In the genomic region with DNA sequence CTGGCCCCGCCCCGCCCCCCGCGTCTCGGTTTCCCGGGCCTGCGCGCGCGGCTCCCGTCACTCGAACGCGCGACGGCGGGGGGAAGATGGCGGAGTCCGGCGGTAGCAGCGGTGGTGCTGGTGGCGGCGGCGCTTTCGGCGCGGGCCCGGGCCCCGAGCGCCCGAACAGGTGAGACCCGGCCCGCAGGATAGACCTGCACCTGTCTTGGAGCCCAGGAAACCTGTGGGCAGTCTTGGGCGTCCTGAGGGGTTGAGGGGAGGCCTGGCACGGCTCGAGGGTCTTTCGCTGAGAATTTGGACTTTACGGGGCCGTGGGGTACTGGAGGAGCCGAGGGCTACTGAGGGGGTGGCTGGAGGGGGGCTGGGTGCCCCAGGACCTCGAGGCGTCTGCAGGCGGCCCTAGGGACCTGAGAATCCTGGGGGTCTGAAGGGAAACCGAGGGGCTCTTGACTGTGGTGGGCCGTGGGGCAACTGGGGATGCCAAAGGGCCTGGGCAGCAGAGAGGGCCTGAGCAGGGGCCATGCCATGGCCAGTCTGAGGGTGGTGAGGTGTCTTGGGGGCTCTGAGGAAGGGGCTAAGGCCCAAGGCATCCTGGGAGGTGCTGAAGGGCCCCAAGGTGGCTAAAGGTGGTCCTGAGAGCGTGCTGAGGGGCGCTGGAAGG, we compare ENCODE assay signal across 8 cellular contexts. TPM values are rescaled to one million over a fixed set of nuclear protein-coding genes. Genes with fewer than 3 reads are reported as not detected.
DNase-seq lines count a peak whose midpoint lies in the region; ATAC-seq, FAIRE-seq and TF ChIP-seq lines count a peak whose summit lies in the region.

A gene with protein sequence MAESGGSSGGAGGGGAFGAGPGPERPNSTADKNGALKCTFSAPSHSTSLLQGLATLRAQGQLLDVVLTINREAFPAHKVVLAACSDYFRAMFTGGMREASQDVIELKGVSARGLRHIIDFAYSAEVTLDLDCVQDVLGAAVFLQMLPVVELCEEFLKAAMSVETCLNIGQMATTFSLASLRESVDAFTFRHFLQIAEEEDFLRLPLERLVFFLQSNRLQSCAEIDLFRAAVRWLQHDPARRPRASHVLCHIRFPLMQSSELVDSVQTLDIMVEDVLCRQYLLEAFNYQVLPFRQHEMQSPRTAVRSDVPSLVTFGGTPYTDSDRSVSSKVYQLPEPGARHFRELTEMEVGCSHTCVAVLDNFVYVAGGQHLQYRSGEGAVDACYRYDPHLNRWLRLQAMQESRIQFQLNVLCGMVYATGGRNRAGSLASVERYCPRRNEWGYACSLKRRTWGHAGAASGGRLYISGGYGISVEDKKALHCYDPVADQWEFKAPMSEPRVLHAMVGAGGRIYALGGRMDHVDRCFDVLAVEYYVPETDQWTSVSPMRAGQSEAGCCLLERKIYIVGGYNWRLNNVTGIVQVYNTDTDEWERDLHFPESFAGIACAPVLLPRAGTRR (plus strand): TSS at position 60 of the 661 bp plus-strand sequence. CDS start 27 bp downstream, at position 87.

- intact Hi-C loops in Right ventricle myocardium inferior (cut with DNase I) (no loop called here), K562 (cut with micrococcal nuclease) (loop anchor here (5.0 kb wide), 2 partner anchors 45 to 195 kb away; a partner anchor contains a TSS), vagina (cut with DNase I) (no loop called here)

- H3K4me3 ChIP-seq in right atrium auricular region: peak within 1 kb of the TSS; percentile 78
- peak within 1 kb of the TSS; percentile 100 for H3K4me3 ChIP-seq in K562
- H3K4me3 ChIP-seq in mesodermal cell (ENCODE audit: extremely low read depth, insufficient read depth, low read length, poor library complexity, severe bottlenecking): peak within 1 kb of the TSS; percentile 79
- peak within 1 kb of the TSS; percentile 67 to 86 for H3K4me3 ChIP-seq in vagina

- H4K20me1 ChIP-seq in K562 (replicated peaks; ENCODE audit: control insufficient read depth, insufficient read depth, low read length): 0 out of 2 replicates have a peak, but pooled peaks cover 3% of the 10 kb centered on the region

- peak within 1 kb of the TSS; percentile 91 for H3K4me2 ChIP-seq in K562 (ENCODE audit: insufficient read depth, low read length)

- ATAC-seq in Right ventricle myocardium inferior (no peak), K562 (no peak)

- H3K79me2 ChIP-seq in K562 (ENCODE audit: control insufficient read depth, insufficient read depth, low read length): peaks cover 24% of the 10 kb centered on the region

- H3K36me3 ChIP-seq in right atrium auricular region (no peaks in the 10 kb centered on the region), K562 (ENCODE audit: control insufficient read depth, insufficient read depth, low read length) (no peaks in the 10 kb centered on the region), mesodermal cell (ENCODE audit: control insufficient read depth, insufficient read depth, low read length) (no peaks in the 10 kb centered on the region), vagina (no peaks in the 10 kb centered on the region)

- peak within 1 kb of the TSS; percentile 87 to 98 for H3K9ac ChIP-seq in K562 (ENCODE audit: insufficient read depth in 1 of 2, low read depth in 2 of 2, low read length in 2 of 2)

- no peaks in the 10 kb centered on the region for H3K9me1 ChIP-seq in K562 (ENCODE audit: control insufficient read depth, insufficient read depth, low read length)

- H3K27me3 ChIP-seq in right atrium auricular region: no peaks in the 10 kb centered on the region
- H3K27me3 ChIP-seq in K562 (ENCODE audit: control insufficient read depth in 2 of 2, insufficient read depth in 2 of 2, low read length in 2 of 2): peaks cover 10 to 16% of the 10 kb centered on the region in 2 experiments; a peak in 4 of 5 replicates
- no peaks in the 10 kb centered on the region for H3K27me3 ChIP-seq in vagina

- no peak for TF ChIP-seq RAD21 in K562 (CRISPR knock-in tag; conservative IDR thresholded peaks at IDR 0.05 in 1 of 2, IDR thresholded peaks at IDR 0.05 in 1 of 2)

- WGBS in K562 (ENCODE audit: insufficient coverage, low coverage, missing lambda C conversion rate): under 1% methylated on average over 38 of the region's 47 CpGs
- 4 to 5% methylated on average over 31 to 43 of the region's 47 CpGs for WGBS in mesodermal cell (ENCODE audit: insufficient coverage in 2 of 2), 2 experiments

- POLR2A ChIA-PET in K562 (lab: Yijun Ruan, JAX): interaction anchor here (0.8 to 1.0 kb wide), 2 partner anchors 10 to 12 kb away, joined by 3 to 4 read pairs; no protein-coding TSS in a partner anchor

- in situ Hi-C loops in K562 (cut with MboI): no loop called here

- DNase-seq in right atrium auricular region (ENCODE audit: low spot score) (no peak), Right ventricle myocardium inferior (ENCODE audit: missing footprints) (no peak), K562 (ENCODE audit: extremely low read depth in 1 of 4, low spot score in 3 of 4) (no peak), vagina (ENCODE audit: extremely low spot score in 2 of 2) (no peak), glomerular visceral epithelial cell (ENCODE audit: extremely low spot score) (no peak), GOT3 (lab: John Stamatoyannopoulos, UW) (no peak)
- DNase-seq in NK-92 treated with Interleukin-12 subunit alpha and Interleukin-12 subunit beta, amount 100 ng/mL, for 24 hours (lab: John Stamatoyannopoulos, UW): no peak

- no peak for FAIRE-seq in K562 (lab: Jason Lieb, UNC)

- TF ChIP-seq EP300 in K562 (IDR thresholded peaks at IDR 0.05; ENCODE audit: low read length): no peak

- H3K27ac ChIP-seq in right atrium auricular region (peak within 1 kb of the TSS; percentile 90 to 92), K562 (ENCODE audit: extremely low read depth, low read depth, low read length) (peak within 1 kb of the TSS; percentile 82), mesodermal cell (ENCODE audit: low read depth, low read length, severe bottlenecking) (no peak within 1 kb of the TSS), vagina (peak within 1 kb of the TSS; percentile 96)

- no peak for TF ChIP-seq CTCF in right atrium auricular region (IDR thresholded peaks at IDR 0.05)
- no peak for TF ChIP-seq CTCF in K562 (IDR thresholded peaks at IDR 0.05 in 2 of 3, conservative IDR thresholded peaks at IDR 0.05 in 1 of 3; ENCODE audit: insufficient read depth in 2 of 3, low read depth in 1 of 3, low read length in 3 of 3)
- no peak for TF ChIP-seq CTCF in vagina (IDR thresholded peaks at IDR 0.05)

- peaks cover 0 to 30% of the 10 kb centered on the region in 2 donors for H3K4me1 ChIP-seq in right atrium auricular region
- H3K4me1 ChIP-seq in K562 (replicated peaks in 1 of 2; ENCODE audit: control insufficient read depth in 2 of 2, insufficient read depth in 2 of 2, low read length in 2 of 2): peaks cover 4 to 25% of the 10 kb centered on the region in 2 experiments; a peak in 4 of 5 replicates
- H3K4me1 ChIP-seq in mesodermal cell (ENCODE audit: control insufficient read depth, insufficient read depth, low read length, poor library complexity, severe bottlenecking): peaks cover 6% of the 10 kb centered on the region
- peaks cover 32% of the 10 kb centered on the region for H3K4me1 ChIP-seq in vagina

- peak within 1 kb of the TSS; percentile 98 for H2AFZ ChIP-seq in K562 (ENCODE audit: low read depth, low read length)

- CTCF ChIA-PET in K562 (lab: Yijun Ruan, JAX; ENCODE audit: low intra/inter-chr PET ratio): no interaction called here

- no TSS peak for BruUV-seq in K562 (replicated peaks; lab: Mats Ljungman, UMichigan)

- TF ChIP-seq POLR2A in K562 (conservative IDR thresholded peaks at IDR 0.05) (peak; percentile 78), vagina (IDR thresholded peaks at IDR 0.05) (no peak)

- H3K9me3 ChIP-seq in right atrium auricular region (no peaks in the 10 kb centered on the region), K562 (replicated peaks; ENCODE audit: control insufficient read depth, insufficient read depth, low read depth, low read length) (no peaks in the 10 kb centered on the region), mesodermal cell (ENCODE audit: control insufficient read depth, low read length) (no peaks in the 10 kb centered on the region), vagina (no peaks in the 10 kb centered on the region)

TF ChIP-seq in K562, 482 proteins besides CTCF, POLR2A, EP300 and RAD21 (continues in another document):
- TF ChIP-seq TEAD1 (CRISPR knock-in tag; IDR thresholded peaks at IDR 0.05) (no peak), GABPB1 (CRISPR knock-in tag; IDR thresholded peaks at IDR 0.05) (no peak), ZNF696 (CRISPR knock-in tag; conservative IDR thresholded peaks at IDR 0.05) (no peak), FOS (IDR thresholded peaks at IDR 0.05; ENCODE audit: extremely low read depth, insufficient read length) (no peak), YY1 (IDR thresholded peaks at IDR 0.05; ENCODE audit: borderline replicate concordance in 1 of 3, control insufficient read depth in 1 of 3, extremely low read depth in 1 of 3, insufficient read depth in 3 of 3, insufficient read length in 1 of 3, insufficient replicate concordance in 2 of 3, low read depth in 1 of 3, low read length in 2 of 3) (peak; percentile 75 to 96 (median 93)), ARNT (IDR thresholded peaks at IDR 0.05) (no peak), U2AF2 (optimal IDR thresholded peaks at IDR 0.05; ENCODE audit: low read depth, low read length) (no peak), ESRRA (IDR thresholded peaks at IDR 0.05; ENCODE audit: borderline replicate concordance, low read depth) (no peak), RNF2 (IDR thresholded peaks at IDR 0.05) (no peak)

RNA-seq across cellular contexts. Expression of the gene that starts here (rescaled TPM):
- total RNA-seq in right atrium auricular region (10 to 100 TPM in 1 of 2 donors, 1 to 10 TPM in 1; 5.7 to 11.3 TPM), Right ventricle myocardium inferior (6.6 TPM), K562 (2014; rRNA removed) (2.4 and 6.7 TPM in 2 replicates), K562 (2014; rRNA removed; fragmentation: Illumina TruSeq; extraction: Trizol) (0.80 and 1.0 TPM in 2 replicates), K562 (2015; rRNA removed; fragmentation: Illumina TruSeq; extraction: Trizol) (1.3 and 1.8 TPM in 2 replicates), K562 (2021) (12.7 and 13.3 TPM in 2 replicates), vagina (8.3 TPM)
- 3.8 and 13.3 TPM in 2 replicates for total RNA-seq in K562 (2011; cell fraction: chromatin; rRNA removed; ENCODE audit: low replicate concordance)
- total RNA-seq in K562 (2011; cell fraction: nucleolus; rRNA removed): 8.0 and 10.7 TPM in 2 replicates
- total RNA-seq in K562 (2011; cell fraction: nucleoplasm; rRNA removed): 5.5 and 6.2 TPM in 2 replicates
- polyA plus RNA-seq in K562 (2011; rRNA removed) (1.4 and 2.2 TPM in 2 replicates), K562 (2014; fragmentation: Illumina TruSeq; extraction: Trizol) (1.9 and 3.1 TPM in 2 replicates), K562 (2014; fragmentation: Nextera tagmentation; extraction: Ambion mirVana) (under 1 TPM; 0.13 to 0.17 TPM), K562 (2014; rRNA removed) (3.3 and 5.1 TPM in 2 replicates)
- polyA plus RNA-seq in K562 (2011; cell fraction: cytosol; rRNA removed): 2.5 and 3.6 TPM in 2 replicates
- polyA plus RNA-seq in K562 (2011; cell fraction: nucleus; rRNA removed): 5.2 and 8.7 TPM in 2 replicates
- polyA plus RNA-seq in K562 (2012): 3.4 and 6.6 TPM in 2 replicates
- 1.2 and 1.7 TPM in 2 replicates for polyA minus RNA-seq in K562 (2011; rRNA and poly(A)+ RNA removed)
- polyA minus RNA-seq in K562 (2011; cell fraction: cytosol; rRNA and poly(A)+ RNA removed): 8.2 and 19.0 TPM in 2 replicates
- 2.2 and 4.8 TPM in 2 replicates for polyA minus RNA-seq in K562 (2011; cell fraction: nucleus; rRNA and poly(A)+ RNA removed)
- 4.4 TPM for polyA plus RNA-seq in mesodermal cell (2013, experiment 1 of 2)
- 4.5 TPM for polyA plus RNA-seq in mesodermal cell (2013, experiment 2 of 2)
